ENCODE assay signal across 22 cellular contexts in genomic region chr21:25913488-25913887, GRCh38.
DNase-seq lines count a peak whose midpoint lies in the region; ATAC-seq and TF ChIP-seq lines count a peak whose summit lies in the region.
"Had no signal": no experiment of that assay in that cellular context is flagged by ENCODE, and none has a peak within 500 bp of the region (broad histone marks: within the 10 kb centered on the region; RNA-seq: fewer than 3 reads in every experiment).

No MANE protein-coding gene starts in this region.

- H3K27me3 Mint-ChIP-seq in nephron progenitor cell (ENCODE audit: low read depth, poor library complexity), result no peaks in the 10 kb centered on the region
- H3K27me3 Mint-ChIP-seq: CD4-positive, alpha-beta memory T cell; naive thymus-derived CD4-positive, alpha-beta T cell had no signal

- H3K4me1 Mint-ChIP-seq in nephron progenitor cell, result peaks cover 12% of the 10 kb centered on the region

- DNase-seq in GM10266 (ENCODE audit: extremely low spot score) (peak; percentile 35), nephron progenitor cell (no peak)
- DNase-seq: activated CD4-positive, alpha-beta T cell treated with anti-CD3 and anti-CD28 coated beads for 1 hour; activated CD8-positive, alpha-beta memory T cell treated with anti-CD3 and anti-CD28 coated beads for 24 hours; activated T-cell treated with anti-CD3 and anti-CD28 coated beads, Interleukin-2, amount 50 U/mL, for 1 hour; body of pancreas; CD4-positive, alpha-beta memory T cell; DMS153; effector memory CD4-positive, alpha-beta T cell; naive thymus-derived CD4-positive, alpha-beta T cell; NCI-H187 treated with DMSO at 0.1 percent for 48 hours; NCI-H69; SJCRH30; stimulated activated CD4-positive, alpha-beta T cell treated with anti-CD3 and anti-CD28 coated beads, Interleukin-2, amount 100 ng/mL, for 24 hours; testis had no signal

- no peak for TF ChIP-seq CTCF in GM10266 (IDR thresholded peaks at IDR 0.05; ENCODE audit: control insufficient read depth, insufficient read depth, low read depth, missing control alignments)
- no peak for TF ChIP-seq CTCF in nephron progenitor cell (IDR thresholded peaks at IDR 0.05)

- H3K4me3 Mint-ChIP-seq in nephron progenitor cell, result no peak overlapping the region
- H3K4me3 Mint-ChIP-seq: CD4-positive, alpha-beta memory T cell; mesothelial cell of epicardium; naive thymus-derived CD4-positive, alpha-beta T cell had no signal

- H3K27ac Mint-ChIP-seq in nephron progenitor cell, result peak overlapping the region; percentile 6
- H3K27ac Mint-ChIP-seq: CD4-positive, alpha-beta memory T cell; mesothelial cell of epicardium; naive thymus-derived CD4-positive, alpha-beta T cell had no signal

- peaks cover 76% of the 10 kb centered on the region for H3K36me3 Mint-ChIP-seq in nephron progenitor cell (ENCODE audit: low read depth)

- peaks cover 23% of the 10 kb centered on the region for H3K9me3 Mint-ChIP-seq in nephron progenitor cell

- ATAC-seq in GM19351 (IDR thresholded peaks at IDR 0.05; ENCODE audit: unreplicated experiment) (peak; percentile 51), HG03571 (IDR thresholded peaks at IDR 0.05; ENCODE audit: unreplicated experiment) (peak; percentile 66), HG03025 (IDR thresholded peaks at IDR 0.05; ENCODE audit: low FRiP score, unreplicated experiment) (no peak), HG02938 (IDR thresholded peaks at IDR 0.05; ENCODE audit: unreplicated experiment) (no peak), GM21737 (IDR thresholded peaks at IDR 0.05; ENCODE audit: unreplicated experiment) (no peak)
- ATAC-seq: body of pancreas; left lobe of liver; naive thymus-derived CD4-positive, alpha-beta T cell had no signal

Comparison
In these comparisons a context has a peak if more than half of its experiments do, and no peak if none do; other contexts are left out.
1. ATAC-seq: peak in GM19351 (single experiment) and HG03571 (single experiment); none in HG03025 (single experiment), HG02938 (single experiment) and GM21737 (single experiment).